8 cellular contexts compared by ENCODE assay signal in genomic region chr15:85329561-85330421, GRCh38. TPM values are rescaled to one million over a fixed set of nuclear protein-coding genes. Genes with fewer than 3 reads are reported as not detected.
DNase-seq lines count a peak whose midpoint lies in the region; ATAC-seq and FAIRE-seq lines count a peak whose summit lies in the region.

No MANE protein-coding gene starts in this region.

- FAIRE-seq in G401.6 (lab: Jason Lieb, UNC) = peak; percentile 78

- H3K4me3 ChIP-seq in skeletal muscle tissue (ENCODE audit: low read length in 3 of 3) = peak overlapping the region; percentile 66 to 72 (median 67)

- CTCF ChIA-PET in activated CD8-positive, alpha-beta T cell treated with anti-CD3 and anti-CD28 coated beads, Interleukin-2, amount 10 ng/mL, durations not matched to agents 7 days and 5 days (lab: Charles Lee) = interaction anchor here (1.0 to 8.8 kb wide), 28 partner anchors 10 to 358 kb away, joined by 3 to 147 read pairs (median 7); partner anchors contain the start of gene AKAP13

- H3K9me3 ChIP-seq in skeletal muscle tissue (ENCODE audit: control insufficient read depth in 3 of 3, low read length in 3 of 3) = no peaks in the 10 kb centered on the region

- peak; percentile 72 for DNase-seq in activated CD8-positive, alpha-beta T cell treated with anti-CD3 and anti-CD28 coated beads, Interleukin-2, amount 10 ng/mL, durations not matched to agents 7 days and 5 days
- DNase-seq in Right ventricle myocardium superior = peak; percentile 54
- DNase-seq in ACHN = no peak
- DNase-seq in dermis blood vessel endothelial cell = no peak

- intact Hi-C loops in Right ventricle myocardium superior (cut with DNase I) = loop anchor here (10.0 kb wide), 1 partner anchor 145 kb away; no protein-coding TSS in a partner anchor

- H3K27me3 Mint-ChIP-seq in activated CD8-positive, alpha-beta T cell treated with anti-CD3 and anti-CD28 coated beads, Interleukin-2, amount 10 ng/mL, durations not matched to agents 7 days and 5 days (ENCODE audit: low read depth) = no peaks in the 10 kb centered on the region

- no peaks in the 10 kb centered on the region for H3K27me3 ChIP-seq in skeletal muscle tissue (ENCODE audit: control insufficient read depth in 3 of 3, insufficient read depth in 3 of 3, low read length in 3 of 3)

- no peaks in the 10 kb centered on the region for H3K9me3 Mint-ChIP-seq in activated CD8-positive, alpha-beta T cell treated with anti-CD3 and anti-CD28 coated beads, Interleukin-2, amount 10 ng/mL, durations not matched to agents 7 days and 5 days (ENCODE audit: insufficient read depth)

- peak overlapping the region; percentile 92 for H3K27ac Mint-ChIP-seq in activated CD8-positive, alpha-beta T cell treated with anti-CD3 and anti-CD28 coated beads, Interleukin-2, amount 10 ng/mL, durations not matched to agents 7 days and 5 days

- H3K9ac ChIP-seq in skeletal muscle tissue (ENCODE audit: low read depth in 1 of 3, low read length in 3 of 3) = peak overlapping the region in 2 of 3 donors; percentile 23 to 72

- peaks cover 46% of the 10 kb centered on the region for H3K4me1 Mint-ChIP-seq in activated CD8-positive, alpha-beta T cell treated with anti-CD3 and anti-CD28 coated beads, Interleukin-2, amount 10 ng/mL, durations not matched to agents 7 days and 5 days (ENCODE audit: low read depth)

- POLR2A ChIA-PET in activated CD8-positive, alpha-beta T cell treated with anti-CD3 and anti-CD28 coated beads, Interleukin-2, amount 10 ng/mL, durations not matched to agents 7 days and 5 days (lab: Charles Lee) = interaction anchor here (0.7 to 3.2 kb wide), 8 partner anchors 12 to 723 kb away, joined by 3 to 45 read pairs (median 8); partner anchors contain the start of gene AKAP13

- H3K4me1 ChIP-seq in skeletal muscle tissue (ENCODE audit: control insufficient read depth in 3 of 3, insufficient read depth in 3 of 3, low read length in 3 of 3) = peaks cover 15 to 21% (median 20%) of the 10 kb centered on the region in 3 donors

- H3K36me3 Mint-ChIP-seq in activated CD8-positive, alpha-beta T cell treated with anti-CD3 and anti-CD28 coated beads, Interleukin-2, amount 10 ng/mL, durations not matched to agents 7 days and 5 days (ENCODE audit: low read depth) = no peaks in the 10 kb centered on the region

- ATAC-seq in GM21360 (IDR thresholded peaks at IDR 0.05; ENCODE audit: unreplicated experiment) (peak; percentile 59), HG03565 (IDR thresholded peaks at IDR 0.05; ENCODE audit: unreplicated experiment) (peak; percentile 48), Right ventricle myocardium superior (ENCODE audit: poor library complexity) (peak; percentile 30)
- peak; percentile 58 for ATAC-seq in activated CD8-positive, alpha-beta T cell treated with anti-CD3 and anti-CD28 coated beads, Interleukin-2, amount 10 ng/mL, durations not matched to agents 7 days and 5 days

- in situ Hi-C loops in ACHN (cut with HindIII; ENCODE audit: low pct_ligation_motif_present, low pct_unique_long_range_greater_than_20kb, low sequenced_read_pairs) = no loop called here

- peak overlapping the region; percentile 56 for H3K27ac ChIP-seq in skeletal muscle tissue (ENCODE audit: low read depth, low read length)

- H3K4me3 Mint-ChIP-seq in activated CD8-positive, alpha-beta T cell treated with anti-CD3 and anti-CD28 coated beads, Interleukin-2, amount 10 ng/mL, durations not matched to agents 7 days and 5 days = peak overlapping the region; percentile 81

- H3K36me3 ChIP-seq in skeletal muscle tissue (ENCODE audit: control insufficient read depth in 3 of 3, insufficient read depth in 3 of 3, low read length in 3 of 3) = no peaks in the 10 kb centered on the region

RNA-seq across cellular contexts. Expression of gene AKAP13, which starts 50.6 kb away (rescaled TPM):
- total RNA-seq in activated CD8-positive, alpha-beta T cell treated with anti-CD3 and anti-CD28 coated beads, Interleukin-2, amount 10 ng/mL, durations not matched to agents 7 days and 5 days = 100 to 1,000 TPM; 112 to 117 TPM
- 322 TPM for total RNA-seq in Right ventricle myocardium superior
- total RNA-seq in skeletal muscle tissue = 129 TPM
- 77.4 and 87.0 TPM in 2 replicates for total RNA-seq in dermis blood vessel endothelial cell

Comparison
In these comparisons a context has a peak if more than half of its experiments do, and no peak if none do; other contexts are left out.
1. DNase-seq: peak in activated CD8-positive, alpha-beta T cell treated with anti-CD3 and anti-CD28 coated beads, Interleukin-2, amount 10 ng/mL, durations not matched to agents 7 days and 5 days (single experiment) and Right ventricle myocardium superior (single experiment); none in ACHN (single experiment) and dermis blood vessel endothelial cell (single experiment).
2. Peak in every context shown above with its lines, with median percentiles within 50 percentile points of each other: ATAC-seq.